In genomic region chr17:32278815-32279214, GRCh38 we compare ENCODE assay signal across 39 cellular contexts. TPM values are rescaled to one million over a fixed set of nuclear protein-coding genes. Genes with fewer than 3 reads are reported as not detected.
"Had no signal": no experiment of that assay in that cellular context is flagged by ENCODE, and none has a peak within 500 bp of the region (broad histone marks: within the 10 kb centered on the region; RNA-seq: fewer than 3 reads in every experiment).

No MANE protein-coding gene starts in this region.

- FAIRE-seq: astrocyte, colon, TTC549 had no signal

- H3K9me3 ChIP-seq: adrenal gland, body of pancreas, breast epithelium had no signal

- DNase-seq: activated B cell treated with CpG ODN at 0.5 μM for 24 hours; activated CD4-positive, alpha-beta memory T cell treated with anti-CD3 and anti-CD28 coated beads, Interleukin-2, amount 10 ng/mL, durations not matched to agents 7 days and 5 days; activated CD4-positive, alpha-beta T cell treated with anti-CD3 and anti-CD28 coated beads for 36 hours; activated CD4-positive, alpha-beta T cell treated with anti-CD3 and anti-CD28 coated beads for 48 hours; activated CD4-positive, alpha-beta T cell treated with anti-CD3 and anti-CD28 coated beads, Interleukin-2, amount 10 ng/mL, durations not matched to agents 7 days and 5 days; activated CD4-positive, alpha-beta T cell treated with anti-CD3 and anti-CD28 coated beads, Interleukin-2, amount 50 U/mL, for 48 hours; activated CD4-positive, CD25-positive, alpha-beta regulatory T cell treated with anti-CD3 and anti-CD28 coated beads, Interleukin-2, amount 50 U/mL, for 72 hours; activated CD8-positive, alpha-beta memory T cell treated with anti-CD3 and anti-CD28 coated beads for 24 hours; activated CD8-positive, alpha-beta memory T cell treated with anti-CD3 and anti-CD28 coated beads, Interleukin-2, amount 10 ng/mL, durations not matched to agents 7 days and 5 days; activated CD8-positive, alpha-beta T cell treated with anti-CD3 and anti-CD28 coated beads, Interleukin-2, amount 10 ng/mL, durations not matched to agents 7 days and 5 days; activated effector memory CD4-positive, alpha-beta T cell treated with anti-CD3 and anti-CD28 coated beads, Interleukin-2, amount 50 U/mL, for 16 hours; activated gamma-delta T cell treated with Interleukin-2 at 50 U/mL for 16 hours; activated naive CD4-positive, alpha-beta T cell; activated naive CD4-positive, alpha-beta T cell treated with anti-CD3 and anti-CD28 coated beads for 36 hours; activated naive CD4-positive, alpha-beta T cell treated with anti-CD3 and anti-CD28 coated beads, Interleukin-2, amount 50 U/mL, for 16 hours; activated naive CD8-positive, alpha-beta T cell treated with anti-CD3 and anti-CD28 coated beads for 36 hours; activated T-cell treated with anti-CD3 and anti-CD28 coated beads for 4 hours; activated T-cell treated with anti-CD3 and anti-CD28 coated beads, Interleukin-2, amount 50 U/mL, for 1 hour; activated T-cell treated with anti-CD3 and anti-CD28 coated beads, Interleukin-2, amount 50 U/mL, for 4 hours; activated T-cell treated with anti-CD3 and anti-CD28 coated beads, Interleukin-2, amount 50 U/mL, for 72 hours; adrenal gland; amniotic stem cell; aorta; body of pancreas; brain microvascular endothelial cell; central memory CD4-positive, alpha-beta T cell; T-helper 1 cell; T-helper 2 cell; T-helper 9 cell had no signal

- H3K4me1 ChIP-seq: body of pancreas, breast epithelium had no signal

- H3K9me3 Mint-ChIP-seq: activated B cell treated with CpG ODN at 0.5 μM for 24 hours; activated CD4-positive, alpha-beta memory T cell treated with anti-CD3 and anti-CD28 coated beads, Interleukin-2, amount 10 ng/mL, durations not matched to agents 7 days and 5 days; activated CD4-positive, alpha-beta T cell treated with anti-CD3 and anti-CD28 coated beads, Interleukin-2, amount 10 ng/mL, durations not matched to agents 7 days and 5 days; activated naive CD4-positive, alpha-beta T cell treated with anti-CD3 and anti-CD28 coated beads for 36 hours; activated naive CD4-positive, alpha-beta T cell treated with anti-CD3 and anti-CD28 coated beads, Interleukin-2, amount 50 U/mL, for 72 hours; activated naive CD8-positive, alpha-beta T cell treated with anti-CD3 and anti-CD28 coated beads for 36 hours; activated T-cell treated with anti-CD3 and anti-CD28 coated beads, Interleukin-2, amount 50 U/mL, for 4 hours; activated T-cell treated with anti-CD3 and anti-CD28 coated beads, Interleukin-2, amount 50 U/mL, for 72 hours; activated T-helper 1 cell treated with anti-CD3 and anti-CD28 coated beads, Interleukin-12 subunit alpha, Interleukin-12 subunit beta, Interleukin-2, Interleukin-4 antibody, amounts not matched to agents 30 ng/mL and 10 ng/mL and 1 ng/mL, durations not matched to agents 14 hours and 24 hours and 36 hours; activated T-helper 17 cell treated with anti-CD3 and anti-CD28 coated beads, Interleukin-2, amount 50 U/mL, for 72 hours; T-helper 1 cell treated with Interleukin-12 subunit alpha and Interleukin-12 subunit beta and Interleukin-4 antibody, amounts not matched to agents 30 μg/mL and 1 μg/mL, for 36 hours; T-helper 2 cell treated with Interferon-gamma antibody and Interleukin-4, amounts not matched to agents 5 μg/mL and 100 μg/mL, for 36 hours had no signal

- H3K27ac ChIP-seq: adrenal gland, body of pancreas, brain microvascular endothelial cell, breast epithelium, VCaP had no signal

- H3K36me3 ChIP-seq: adrenal gland, brain microvascular endothelial cell, breast epithelium had no signal

- H3K4me1 Mint-ChIP-seq: activated CD4-positive, alpha-beta memory T cell treated with anti-CD3 and anti-CD28 coated beads, Interleukin-2, amount 10 ng/mL, durations not matched to agents 7 days and 5 days; activated CD4-positive, alpha-beta T cell treated with anti-CD3 and anti-CD28 coated beads for 36 hours; activated CD4-positive, alpha-beta T cell treated with anti-CD3 and anti-CD28 coated beads, Interleukin-2, amount 10 ng/mL, durations not matched to agents 7 days and 5 days; activated CD8-positive, alpha-beta memory T cell treated with anti-CD3 and anti-CD28 coated beads, Interleukin-2, amount 10 ng/mL, durations not matched to agents 7 days and 5 days; activated naive CD8-positive, alpha-beta T cell treated with anti-CD3 and anti-CD28 coated beads for 36 hours; activated T-helper 17 cell treated with anti-CD3 and anti-CD28 coated beads, Interleukin-2, amount 50 U/mL, for 72 hours had no signal

- ATAC-seq: activated CD4-positive, alpha-beta T cell treated with anti-CD3 and anti-CD28 coated beads for 36 hours; activated CD8-positive, alpha-beta memory T cell treated with anti-CD3 and anti-CD28 coated beads, Interleukin-2, amount 10 ng/mL, durations not matched to agents 7 days and 5 days; activated CD8-positive, alpha-beta T cell treated with anti-CD3 and anti-CD28 coated beads, Interleukin-2, amount 10 ng/mL, durations not matched to agents 7 days and 5 days; activated naive CD4-positive, alpha-beta T cell treated with anti-CD3 and anti-CD28 coated beads, Interleukin-2, amount 50 U/mL, for 72 hours; activated T-cell treated with anti-CD3 and anti-CD28 coated beads, Interleukin-2, amount 50 U/mL, for 4 hours; activated T-cell treated with anti-CD3 and anti-CD28 coated beads, Interleukin-2, amount 50 U/mL, for 72 hours; activated T-helper 17 cell treated with anti-CD3 and anti-CD28 coated beads, Interleukin-2, amount 50 U/mL, for 72 hours; body of pancreas had no signal

- H3K4me3 ChIP-seq: adrenal gland, body of pancreas, breast epithelium had no signal

- H3K36me3 Mint-ChIP-seq: activated CD8-positive, alpha-beta memory T cell treated with anti-CD3 and anti-CD28 coated beads, Interleukin-2, amount 10 ng/mL, durations not matched to agents 7 days and 5 days; activated naive CD4-positive, alpha-beta T cell treated with anti-CD3 and anti-CD28 coated beads, Interleukin-2, amount 50 U/mL, for 72 hours; activated naive CD8-positive, alpha-beta T cell treated with anti-CD3 and anti-CD28 coated beads for 36 hours had no signal

- H3K27me3 ChIP-seq: adrenal gland, body of pancreas, brain microvascular endothelial cell, breast epithelium had no signal

- H3K4me3 Mint-ChIP-seq: activated B cell treated with CpG ODN at 0.5 μM for 24 hours; activated CD4-positive, alpha-beta memory T cell treated with anti-CD3 and anti-CD28 coated beads, Interleukin-2, amount 10 ng/mL, durations not matched to agents 7 days and 5 days; activated CD4-positive, alpha-beta T cell treated with anti-CD3 and anti-CD28 coated beads for 36 hours; activated CD4-positive, alpha-beta T cell treated with anti-CD3 and anti-CD28 coated beads, Interleukin-2, amount 10 ng/mL, durations not matched to agents 7 days and 5 days; activated CD8-positive, alpha-beta memory T cell treated with anti-CD3 and anti-CD28 coated beads, Interleukin-2, amount 10 ng/mL, durations not matched to agents 7 days and 5 days; activated CD8-positive, alpha-beta T cell treated with anti-CD3 and anti-CD28 coated beads, Interleukin-2, amount 10 ng/mL, durations not matched to agents 7 days and 5 days; activated naive CD4-positive, alpha-beta T cell treated with anti-CD3 and anti-CD28 coated beads for 36 hours; activated naive CD8-positive, alpha-beta T cell treated with anti-CD3 and anti-CD28 coated beads for 36 hours; activated T-cell treated with anti-CD3 and anti-CD28 coated beads, Interleukin-2, amount 50 U/mL, for 4 hours; activated T-cell treated with anti-CD3 and anti-CD28 coated beads, Interleukin-2, amount 50 U/mL, for 72 hours; activated T-helper 1 cell treated with anti-CD3 and anti-CD28 coated beads, Interleukin-12 subunit alpha, Interleukin-12 subunit beta, Interleukin-2, Interleukin-4 antibody, amounts not matched to agents 30 ng/mL and 10 ng/mL and 1 ng/mL, durations not matched to agents 14 hours and 24 hours and 36 hours; activated T-helper 17 cell treated with anti-CD3 and anti-CD28 coated beads, Interleukin-2, amount 50 U/mL, for 72 hours; T-helper 1 cell treated with Interleukin-12 subunit alpha and Interleukin-12 subunit beta and Interleukin-4 antibody, amounts not matched to agents 30 μg/mL and 1 μg/mL, for 36 hours; T-helper 2 cell treated with Interferon-gamma antibody and Interleukin-4, amounts not matched to agents 5 μg/mL and 100 μg/mL, for 36 hours had no signal

- H3K27ac Mint-ChIP-seq: activated B cell treated with CpG ODN at 0.5 μM for 24 hours; activated CD4-positive, alpha-beta memory T cell treated with anti-CD3 and anti-CD28 coated beads, Interleukin-2, amount 10 ng/mL, durations not matched to agents 7 days and 5 days; activated CD4-positive, alpha-beta T cell treated with anti-CD3 and anti-CD28 coated beads for 36 hours; activated CD4-positive, alpha-beta T cell treated with anti-CD3 and anti-CD28 coated beads, Interleukin-2, amount 10 ng/mL, durations not matched to agents 7 days and 5 days; activated CD8-positive, alpha-beta memory T cell treated with anti-CD3 and anti-CD28 coated beads, Interleukin-2, amount 10 ng/mL, durations not matched to agents 7 days and 5 days; activated CD8-positive, alpha-beta T cell treated with anti-CD3 and anti-CD28 coated beads, Interleukin-2, amount 10 ng/mL, durations not matched to agents 7 days and 5 days; activated naive CD4-positive, alpha-beta T cell treated with anti-CD3 and anti-CD28 coated beads for 36 hours; activated naive CD4-positive, alpha-beta T cell treated with anti-CD3 and anti-CD28 coated beads, Interleukin-2, amount 50 U/mL, for 72 hours; activated naive CD8-positive, alpha-beta T cell treated with anti-CD3 and anti-CD28 coated beads for 36 hours; activated T-cell treated with anti-CD3 and anti-CD28 coated beads, Interleukin-2, amount 50 U/mL, for 72 hours; activated T-helper 1 cell treated with anti-CD3 and anti-CD28 coated beads, Interleukin-12 subunit alpha, Interleukin-12 subunit beta, Interleukin-2, Interleukin-4 antibody, amounts not matched to agents 30 ng/mL and 10 ng/mL and 1 ng/mL, durations not matched to agents 14 hours and 24 hours and 36 hours; activated T-helper 17 cell treated with anti-CD3 and anti-CD28 coated beads, Interleukin-2, amount 50 U/mL, for 72 hours; T-helper 1 cell treated with Interleukin-12 subunit alpha and Interleukin-12 subunit beta and Interleukin-4 antibody, amounts not matched to agents 30 μg/mL and 1 μg/mL, for 36 hours; T-helper 2 cell treated with Interferon-gamma antibody and Interleukin-4, amounts not matched to agents 5 μg/mL and 100 μg/mL, for 36 hours had no signal

RNA-seq across cellular contexts. Expression of gene RHBDL3, which starts 13.2 kb away (rescaled TPM):
- total RNA-seq: activated naive CD4-positive, alpha-beta T cell treated with anti-CD3 and anti-CD28 coated beads for 36 hours had no signal
- polyA plus RNA-seq: aorta had no signal
